In the genomic region with DNA sequence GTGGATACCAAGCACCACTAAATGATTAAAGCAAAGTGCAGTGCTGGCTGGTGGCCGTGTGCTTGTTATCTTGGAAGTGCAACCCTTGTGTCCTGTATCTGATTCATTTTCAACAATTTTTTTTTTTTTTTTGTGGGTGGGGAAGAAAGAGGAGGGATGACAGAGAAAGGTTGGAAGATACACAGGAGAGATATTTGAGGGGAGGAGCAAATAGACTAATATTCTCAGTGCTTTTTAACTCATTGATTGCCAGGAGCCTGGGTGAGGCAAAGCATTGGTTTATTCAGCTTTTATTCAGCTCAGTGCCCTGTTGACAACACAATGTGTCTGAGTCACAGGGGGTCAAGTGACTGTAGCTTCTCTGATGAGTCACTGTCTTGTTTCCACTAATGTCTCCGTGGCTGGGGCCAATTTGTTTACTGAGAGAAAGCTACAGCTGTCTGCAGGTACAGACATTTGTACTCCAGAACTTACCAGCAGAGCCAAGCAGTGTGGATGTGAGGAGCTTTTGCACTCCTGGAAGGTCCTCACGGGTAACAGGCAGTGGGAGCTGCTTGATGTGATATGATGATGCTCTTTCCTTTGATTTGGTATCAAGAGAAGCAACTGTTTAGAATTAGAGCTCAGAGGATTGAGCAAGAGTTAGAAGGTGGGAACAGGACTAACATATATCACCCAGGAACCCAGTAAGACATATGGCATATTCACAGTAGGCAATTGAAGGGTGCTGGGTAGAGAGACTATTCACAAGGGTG, we compare ENCODE assay signal across 9 cellular contexts. TPM values are rescaled to one million over a fixed set of nuclear protein-coding genes. Genes with fewer than 3 reads are reported as not detected.
DNase-seq lines count a peak whose midpoint lies in the region; ATAC-seq and TF ChIP-seq lines count a peak whose summit lies in the region.
"Had no signal": no experiment of that assay in that cellular context is flagged by ENCODE, and none has a peak within 500 bp of the region (broad histone marks: within the 10 kb centered on the region; RNA-seq: fewer than 3 reads in every experiment).

No MANE protein-coding gene starts in this region.

- TF ChIP-seq CTCF in GM10248 (IDR thresholded peaks at IDR 0.05; ENCODE audit: control extremely low read depth, extremely low read depth, low read depth, missing control alignments) (no peak), PC-3 (conservative IDR thresholded peaks at IDR 0.05; ENCODE audit: low read depth, low read length) (no peak), astrocyte of the spinal cord (IDR thresholded peaks at IDR 0.05; ENCODE audit: low read depth, low read length) (no peak), nephron progenitor cell (IDR thresholded peaks at IDR 0.05) (no peak)

- H3K4me1 ChIP-seq in PC-3 (ENCODE audit: insufficient read depth, low read length) = peaks cover 16% of the 10 kb centered on the region
- H3K4me1 ChIP-seq: uterus had no signal

- no peak overlapping the region for H3K4me3 ChIP-seq in PC-3 (ENCODE audit: low read length)
- no peak overlapping the region for H3K4me3 ChIP-seq in astrocyte of the spinal cord (ENCODE audit: low read depth, low read length)
- H3K4me3 ChIP-seq: uterus had no signal

- intact Hi-C loops in PC-3 (cut with micrococcal nuclease) = loop anchor here (1.0 kb wide), 1 partner anchor 75 kb away; a partner anchor contains a TSS

- peak overlapping the region; percentile 47 for H3K4me2 ChIP-seq in PC-3 (ENCODE audit: low read length)

- no peaks in the 10 kb centered on the region for H3K36me3 ChIP-seq in PC-3 (ENCODE audit: low read depth, low read length)
- H3K36me3 ChIP-seq: uterus had no signal

- no peak overlapping the region for H2AFZ ChIP-seq in PC-3 (ENCODE audit: low read length)

- ATAC-seq in HG02610 (IDR thresholded peaks at IDR 0.05; ENCODE audit: unreplicated experiment) = peak; percentile 92
- ATAC-seq in PC-3 = peak; percentile 99
- no peak for ATAC-seq in GM19397 (IDR thresholded peaks at IDR 0.05; ENCODE audit: unreplicated experiment)

- H3K9ac ChIP-seq in PC-3 (ENCODE audit: low read length) = no peak overlapping the region

- H3K27ac Mint-ChIP-seq in nephron progenitor cell = peak overlapping the region; percentile 61

- DNase-seq in GM10248 (ENCODE audit: extremely low spot score) = peak; percentile 31
- peak; percentile 99 for DNase-seq in PC-3
- peak; percentile 64 for DNase-seq in astrocyte of the spinal cord (ENCODE audit: low read depth, low spot score)
- no peak for DNase-seq in nephron progenitor cell
- no peak for DNase-seq in NCI-H1694 treated with DMSO at 0.1 percent for 48 hours (lab: John Stamatoyannopoulos, UW)
- no peak for DNase-seq in cerebellar nuclear complex (lab: John Stamatoyannopoulos, UW)

- H3F3A ChIP-seq in PC-3 (ENCODE audit: low read length, unreplicated experiment) = no peaks in the 10 kb centered on the region

- H3K79me2 ChIP-seq in PC-3 (ENCODE audit: low read length) = no peaks in the 10 kb centered on the region

- H3K9me3 Mint-ChIP-seq in nephron progenitor cell = no peaks in the 10 kb centered on the region

- no peaks in the 10 kb centered on the region for H4K20me1 ChIP-seq in PC-3 (ENCODE audit: low read length)

- CTCF ChIA-PET in GM10248 (lab: Yijun Ruan, JAX) (interaction anchor here (0.8 to 1.6 kb wide), 5 partner anchors 9 to 23 kb away, joined by 3 to 13 read pairs (median 3); a partner anchor contains a TSS), PC-3 (lab: Charles Lee) (interaction anchor here (0.7 to 1.5 kb wide), 5 partner anchors 17 to 504 kb away, joined by 4 to 8 read pairs (median 5); a partner anchor contains a TSS)

- no peaks in the 10 kb centered on the region for H3K27me3 ChIP-seq in PC-3 (ENCODE audit: low read length)
- H3K27me3 ChIP-seq: uterus had no signal

- peak overlapping the region; percentile 3 for H3K27ac ChIP-seq in PC-3 (ENCODE audit: low read length)

- POLR2A ChIA-PET in GM10248 (lab: Yijun Ruan, JAX) = no interaction called here
- POLR2A ChIA-PET in PC-3 (lab: Charles Lee; ENCODE audit: unreplicated experiment) = interaction anchor here (0.6 kb wide), 2 partner anchors 13 to 1385 kb away, joined by 4 read pairs; no protein-coding TSS in a partner anchor

- H3K4me3 Mint-ChIP-seq in nephron progenitor cell = no peak overlapping the region

- H3K4me1 Mint-ChIP-seq in nephron progenitor cell = peaks cover 24% of the 10 kb centered on the region

- in situ Hi-C loops in astrocyte of the spinal cord (cut with HindIII; ENCODE audit: low sequenced_read_pairs) = no loop called here

- no peaks in the 10 kb centered on the region for H3K9me3 ChIP-seq in PC-3 (ENCODE audit: low read length)
- H3K9me3 ChIP-seq: uterus had no signal

- peaks cover 2% of the 10 kb centered on the region for H3K27me3 Mint-ChIP-seq in nephron progenitor cell (ENCODE audit: low read depth, poor library complexity)

- H3K36me3 Mint-ChIP-seq in nephron progenitor cell (ENCODE audit: low read depth) = no peaks in the 10 kb centered on the region

- BruUV-seq in PC-3 (replicated peaks; lab: Mats Ljungman, UMichigan) = no TSS peak

- no peaks in the 10 kb centered on the region for H3K9me2 ChIP-seq in PC-3 (replicated peaks; ENCODE audit: low read length)

RNA-seq across cellular contexts. Expression of a gene that starts 23.6 kb away (rescaled TPM):
- total RNA-seq in PC-3 (2014; rRNA removed) = 0.46 and 0.98 TPM in 2 replicates

RNA-seq across cellular contexts. Expression of a gene that starts 36.2 kb away (rescaled TPM):
- total RNA-seq in PC-3 (2014; rRNA removed) = 115 and 138 TPM in 2 replicates

Comparison
In these comparisons a context has a peak if more than half of its experiments do, and no peak if none do; other contexts are left out.
1. DNase-seq: peak in GM10248 (single experiment), PC-3 (single experiment) and astrocyte of the spinal cord (single experiment); none in nephron progenitor cell (single experiment), NCI-H1694 treated with DMSO at 0.1 percent for 48 hours (single experiment) and cerebellar nuclear complex (0 of 2).